Comparison of ENCODE assay signal across 8 cellular contexts in genomic region chr2:218286570-218287459, GRCh38. TPM values are rescaled to one million over a fixed set of nuclear protein-coding genes. Genes with fewer than 3 reads are reported as not detected.
DNase-seq lines count a peak whose midpoint lies in the region; ATAC-seq and FAIRE-seq lines count a peak whose summit lies in the region.

No MANE protein-coding gene starts in this region.

- peak overlapping the region; percentile 100 for H3K27ac ChIP-seq in right cardiac atrium (ENCODE audit: low read length)
- H3K27ac ChIP-seq in aorta (ENCODE audit: low read depth in 1 of 2, low read length in 2 of 2), result peak overlapping the region; percentile 87 to 95

- peaks cover 9% of the 10 kb centered on the region for H3K36me3 Mint-ChIP-seq in T-helper 1 cell treated with Interleukin-12 subunit alpha and Interleukin-12 subunit beta and Interleukin-4 antibody, amounts not matched to agents 30 μg/mL and 1 μg/mL, for 36 hours (ENCODE audit: low read depth)

- intact Hi-C loops in right cardiac atrium (cut with DNase I), result no loop called here
- intact Hi-C loops in aorta (cut with DNase I), result no loop called here

- H3K36me3 ChIP-seq in aorta (ENCODE audit: control insufficient read depth in 1 of 2, insufficient read depth in 2 of 2, low read length in 1 of 2), result no peaks in the 10 kb centered on the region

- H3K9me3 ChIP-seq in right cardiac atrium (ENCODE audit: control insufficient read depth, low read length) (no peaks in the 10 kb centered on the region), aorta (ENCODE audit: control insufficient read depth, low read length) (no peaks in the 10 kb centered on the region)

- H3K27me3 ChIP-seq in right cardiac atrium (ENCODE audit: control insufficient read depth, insufficient read depth), result no peaks in the 10 kb centered on the region
- no peaks in the 10 kb centered on the region for H3K27me3 ChIP-seq in aorta (ENCODE audit: control insufficient read depth in 1 of 2, insufficient read depth in 2 of 2, low read length in 1 of 2)

- peak overlapping the region; percentile 96 for H3K27ac Mint-ChIP-seq in T-helper 1 cell treated with Interleukin-12 subunit alpha and Interleukin-12 subunit beta and Interleukin-4 antibody, amounts not matched to agents 30 μg/mL and 1 μg/mL, for 36 hours

- H3K9me3 Mint-ChIP-seq in T-helper 1 cell treated with Interleukin-12 subunit alpha and Interleukin-12 subunit beta and Interleukin-4 antibody, amounts not matched to agents 30 μg/mL and 1 μg/mL, for 36 hours, result no peaks in the 10 kb centered on the region

- H3K27me3 Mint-ChIP-seq in T-helper 1 cell treated with Interleukin-12 subunit alpha and Interleukin-12 subunit beta and Interleukin-4 antibody, amounts not matched to agents 30 μg/mL and 1 μg/mL, for 36 hours (ENCODE audit: low read depth), result no peaks in the 10 kb centered on the region

- H3K4me3 ChIP-seq in right cardiac atrium (ENCODE audit: low read length) (peak overlapping the region; percentile 29), aorta (ENCODE audit: low read length in 2 of 2) (peak overlapping the region; percentile 23 to 72)

- H3K4me1 Mint-ChIP-seq in T-helper 1 cell treated with Interleukin-12 subunit alpha and Interleukin-12 subunit beta and Interleukin-4 antibody, amounts not matched to agents 30 μg/mL and 1 μg/mL, for 36 hours (ENCODE audit: low read depth), result peaks cover 63% of the 10 kb centered on the region

- FAIRE-seq in HTR-8/SVneo (lab: Jason Lieb, UNC), result no peak

- DNase-seq in CMK (ENCODE audit: low read depth) (peak; percentile 84), HTR-8/SVneo (ENCODE audit: insufficient read length, low spot score) (peak; percentile 92), anterior cingulate cortex (lab: John Stamatoyannopoulos, UW) (peak; percentile 28 to 93 (median 83)), right cardiac atrium (peak; percentile 92 to 96 (median 93)), retina (peak; percentile 64), aorta (peak; percentile 94 to 95)

- WGBS in right cardiac atrium, result 2% methylated on average over 11 of the region's 11 CpGs
- WGBS in aorta, 2 donors, result 1 to 2% methylated on average over 11 of the region's 11 CpGs

- H3K4me1 ChIP-seq in right cardiac atrium (ENCODE audit: control insufficient read depth, insufficient read depth, low read length) (peaks cover 42% of the 10 kb centered on the region), aorta (ENCODE audit: control insufficient read depth in 1 of 2, insufficient read depth in 2 of 2, low read length in 2 of 2) (peaks cover 0 to 3% of the 10 kb centered on the region in 2 donors)

- peak; percentile 65 for ATAC-seq in GM21390 (IDR thresholded peaks at IDR 0.05; ENCODE audit: unreplicated experiment)
- ATAC-seq in right cardiac atrium, result peak; percentile 89 to 90
- ATAC-seq in aorta (ENCODE audit: low FRiP score), result peak; percentile 90

- peak overlapping the region; percentile 93 for H3K4me3 Mint-ChIP-seq in T-helper 1 cell treated with Interleukin-12 subunit alpha and Interleukin-12 subunit beta and Interleukin-4 antibody, amounts not matched to agents 30 μg/mL and 1 μg/mL, for 36 hours

RNA-seq across cellular contexts. Expression of gene TMBIM1, which starts 5.5 kb away (rescaled TPM):
- total RNA-seq in right cardiac atrium, result 100 to 1,000 TPM in 3 of 4 donors, 10 to 100 TPM in 1; 95.2 to 158 (median 118) TPM
- 64.3 TPM for polyA plus RNA-seq in right cardiac atrium
- 100 to 1,000 TPM; 264 to 294 TPM for total RNA-seq in aorta
- 100 to 1,000 TPM; 100 to 159 TPM for polyA plus RNA-seq in aorta

RNA-seq across cellular contexts. Expression of gene PNKD, which starts 16.5 kb away (rescaled TPM):
- 10 to 100 TPM; 69.3 to 96.5 (median 80.5) TPM for total RNA-seq in right cardiac atrium
- polyA plus RNA-seq in right cardiac atrium, result 157 TPM
- total RNA-seq in aorta, result 10 to 100 TPM; 26.9 to 40.2 TPM
- 100 to 1,000 TPM in 1 of 2 donors, 10 to 100 TPM in 1; 91.2 to 108 TPM for polyA plus RNA-seq in aorta

RNA-seq across cellular contexts. Expression of gene AAMP, which starts 16.9 kb away (rescaled TPM):
- total RNA-seq in right cardiac atrium (10 to 100 TPM; 44.3 to 53.9 (median 49.9) TPM), aorta (10 to 100 TPM; 50.8 to 54.7 TPM)
- polyA plus RNA-seq in right cardiac atrium (56.6 TPM), aorta (10 to 100 TPM; 59.2 to 80.9 TPM)

RNA-seq across cellular contexts. Expression of gene GPBAR1, which starts 26.0 kb away (rescaled TPM):
- 1 to 10 TPM; 5.2 to 8.6 (median 5.9) TPM for total RNA-seq in right cardiac atrium
- 3.5 TPM for polyA plus RNA-seq in right cardiac atrium
- 1 to 10 TPM; 1.6 to 3.7 TPM for total RNA-seq in aorta
- polyA plus RNA-seq in aorta, result 1 to 10 TPM in 1 of 2 donors, under 1 TPM in 1; 0.46 to 3.1 TPM

Comparison
In these comparisons a context has a peak if more than half of its experiments do, and no peak if none do; other contexts are left out.
1. Peak in every context shown above with its lines: DNase-seq, ATAC-seq, H3K4me3 ChIP-seq and H3K27ac ChIP-seq.